38 cellular contexts compared by ENCODE assay signal in genomic region chr2:21096458-21096857, GRCh38. TPM values are rescaled to one million over a fixed set of nuclear protein-coding genes. Genes with fewer than 3 reads are reported as not detected.
"Had no signal": no experiment of that assay in that cellular context is flagged by ENCODE, and none has a peak within 500 bp of the region (broad histone marks: within the 10 kb centered on the region; RNA-seq: fewer than 3 reads in every experiment).

No MANE protein-coding gene starts in this region.

- ATAC-seq: activated CD4-positive, CD25-positive, alpha-beta regulatory T cell treated with anti-CD3 and anti-CD28 coated beads, Interleukin-2, amount 50 U/mL, for 24 hours; body of pancreas; effector memory CD8-positive, alpha-beta T cell; gastroesophageal sphincter; naive thymus-derived CD4-positive, alpha-beta T cell; pancreas; stimulated activated naive CD8-positive, alpha-beta T cell treated with anti-CD3 and anti-CD28 coated beads, Interleukin-15, Interleukin-2, amounts not matched to agents 100 U/mL and 50 U/mL, for 24 hours; T-helper 17 cell had no signal

- H3K4me1 Mint-ChIP-seq: mesothelial cell of epicardium; naive thymus-derived CD4-positive, alpha-beta T cell; T-helper 17 cell had no signal

- H3K4me1 ChIP-seq: adrenal gland, body of pancreas, pancreas, prostate gland, vagina had no signal

- H3K27ac Mint-ChIP-seq: activated naive CD8-positive, alpha-beta T cell; effector memory CD8-positive, alpha-beta T cell; mesothelial cell of epicardium; naive thymus-derived CD4-positive, alpha-beta T cell; T-helper 17 cell; type B pancreatic cell had no signal

- H3K36me3 Mint-ChIP-seq: activated naive CD8-positive, alpha-beta T cell; mesothelial cell of epicardium; naive thymus-derived CD4-positive, alpha-beta T cell; type B pancreatic cell had no signal

- H3K9me3 Mint-ChIP-seq: effector memory CD8-positive, alpha-beta T cell; mesothelial cell of epicardium; type B pancreatic cell had no signal

- H3K27me3 Mint-ChIP-seq: effector memory CD8-positive, alpha-beta T cell had no signal

- H3K36me3 ChIP-seq: adrenal gland, cardiac muscle cell, gastroesophageal sphincter, pancreas, prostate gland, thoracic aorta, vagina, WERI-Rb-1 had no signal

- H3K27ac ChIP-seq: adrenal gland, body of pancreas, cardiac muscle cell, coronary artery, dorsolateral prefrontal cortex, gastroesophageal sphincter, pancreas, prostate gland, thoracic aorta, vagina, WERI-Rb-1 had no signal

- H3K27me3 ChIP-seq: adrenal gland, body of pancreas, cardiac muscle cell, gastroesophageal sphincter, pancreas, vagina had no signal

- H3K4me3 ChIP-seq: adrenal gland, body of pancreas, cardiac muscle cell, coronary artery, dorsolateral prefrontal cortex, gastroesophageal sphincter, pancreas, prostate gland, thoracic aorta, vagina had no signal

- H3K9me3 ChIP-seq: adrenal gland, body of pancreas, gastroesophageal sphincter, pancreas, prostate gland, thoracic aorta, vagina had no signal

- H3K4me3 Mint-ChIP-seq: activated naive CD8-positive, alpha-beta T cell; effector memory CD8-positive, alpha-beta T cell; mesothelial cell of epicardium; naive thymus-derived CD4-positive, alpha-beta T cell; T-helper 17 cell; type B pancreatic cell had no signal

- DNase-seq: activated CD4-positive, alpha-beta T cell treated with anti-CD3 and anti-CD28 coated beads for 48 hours; activated CD4-positive, alpha-beta T cell treated with anti-CD3 and anti-CD28 coated beads, Interleukin-2, amount 50 U/mL, for 48 hours; activated CD8-positive, alpha-beta memory T cell treated with anti-CD3 and anti-CD28 coated beads for 24 hours; activated effector memory CD4-positive, alpha-beta T cell treated with Interleukin-2 at 50 U/mL for 16 hours; activated naive CD4-positive, alpha-beta T cell treated with Interleukin-2 at 50 U/mL for 16 hours; adrenal gland; aorta; body of pancreas; dorsolateral prefrontal cortex; effector memory CD8-positive, alpha-beta T cell; erythroblast; head of caudate nucleus; kidney glomerular epithelial cell; naive thymus-derived CD4-positive, alpha-beta T cell; pancreas; retina; stimulated activated CD4-positive, alpha-beta T cell treated with anti-CD3 and anti-CD28 coated beads, Interleukin-12 subunit alpha, Interleukin-12 subunit beta, amount 100 ng/mL, for 4 hours; stimulated activated CD4-positive, alpha-beta T cell treated with anti-CD3 and anti-CD28 coated beads, Interleukin-4, amount 100 ng/mL, for 1 hour; stimulated activated naive CD8-positive, alpha-beta T cell treated with anti-CD3 and anti-CD28 coated beads, Interleukin-15, Interleukin-2, amounts not matched to agents 100 U/mL and 50 U/mL, for 24 hours; SW 1271; T-helper 17 cell; T1000; WERI-Rb-1 had no signal

RNA-seq across cellular contexts. Expression of gene TDRD15, which starts 27.3 kb away (rescaled TPM):
- total RNA-seq: adrenal gland; cardiac muscle cell; fibroblast of lung; fibroblast of villous mesenchyme; lower leg skin; mesothelial cell of epicardium; naive thymus-derived CD4-positive, alpha-beta T cell; pancreas; skeletal muscle tissue; vagina had no signal
- polyA plus RNA-seq: adrenal gland; aorta; cardiac muscle cell; fibroblast of lung; naive thymus-derived CD4-positive, alpha-beta T cell; neural cell; pancreas had no signal

RNA-seq across cellular contexts. Expression of gene APOB, which starts 52.6 kb away (rescaled TPM):
- total RNA-seq: naive thymus-derived CD4-positive, alpha-beta T cell; T-helper 17 cell; vagina had no signal
- polyA plus RNA-seq: fibroblast of lung; naive thymus-derived CD4-positive, alpha-beta T cell; neural cell had no signal
